ENCODE assay signal across 17 cellular contexts in the genomic region with DNA sequence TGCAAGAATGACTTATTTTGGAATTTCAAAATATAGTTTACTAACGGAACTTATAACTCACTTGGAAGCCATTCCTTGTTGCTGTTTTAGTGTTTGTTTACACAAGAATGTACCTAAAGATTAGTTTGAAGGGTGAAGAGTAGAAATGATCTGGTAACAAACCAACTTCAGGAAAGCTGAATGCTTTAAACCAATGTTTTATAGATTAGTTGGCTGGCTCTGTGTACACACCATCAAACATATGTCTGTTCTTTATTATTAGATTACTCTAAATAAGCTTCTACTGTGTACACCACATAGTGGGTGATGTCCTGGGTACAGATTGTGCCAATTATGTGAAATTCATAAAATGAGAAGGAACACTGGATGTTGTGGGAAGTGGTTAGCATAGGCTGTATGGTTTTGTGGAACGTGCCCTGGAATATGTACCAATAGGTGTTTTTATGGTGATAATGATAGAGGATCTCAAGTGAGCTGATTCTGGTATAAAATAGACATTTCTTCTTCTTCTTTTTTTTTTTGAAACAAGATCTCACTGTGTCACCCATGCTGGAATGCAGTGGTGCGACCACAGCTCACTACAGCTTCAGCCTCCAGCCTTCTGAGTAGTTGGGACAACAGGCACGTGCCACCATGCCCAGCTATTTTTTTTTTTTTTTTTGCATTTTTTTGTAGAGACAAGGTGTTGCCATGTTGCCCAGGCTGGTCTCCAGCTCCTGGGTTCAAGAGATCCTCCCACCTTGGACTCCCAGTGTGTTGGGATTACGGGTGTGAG.
"Had no signal": no experiment of that assay in that cellular context is flagged by ENCODE, and none has a peak within 500 bp of the region (broad histone marks: within the 10 kb centered on the region; RNA-seq: fewer than 3 reads in every experiment).

No MANE protein-coding gene starts in this region.

- H3K27me3 ChIP-seq: heart right ventricle, suprapubic skin had no signal

- H3K4me3 Mint-ChIP-seq: activated naive CD8-positive, alpha-beta T cell; activated T-cell treated with anti-CD3 and anti-CD28 coated beads, Interleukin-2, amount 50 U/mL, for 4 hours; memory B cell; nephron progenitor cell; T-helper 1 cell treated with Interleukin-12 subunit alpha and Interleukin-12 subunit beta and Interleukin-4 antibody, amounts not matched to agents 30 μg/mL and 1 μg/mL, for 36 hours; type B pancreatic cell had no signal

- H3K9me3 Mint-ChIP-seq: activated T-cell treated with anti-CD3 and anti-CD28 coated beads, Interleukin-2, amount 50 U/mL, for 4 hours; memory B cell; nephron progenitor cell; T-helper 1 cell treated with Interleukin-12 subunit alpha and Interleukin-12 subunit beta and Interleukin-4 antibody, amounts not matched to agents 30 μg/mL and 1 μg/mL, for 36 hours; type B pancreatic cell had no signal

- H3K27ac Mint-ChIP-seq: activated naive CD8-positive, alpha-beta T cell; memory B cell; nephron progenitor cell; T-helper 1 cell treated with Interleukin-12 subunit alpha and Interleukin-12 subunit beta and Interleukin-4 antibody, amounts not matched to agents 30 μg/mL and 1 μg/mL, for 36 hours; type B pancreatic cell had no signal

- ATAC-seq: activated CD4-positive, CD25-positive, alpha-beta regulatory T cell treated with anti-CD3 and anti-CD28 coated beads, Interleukin-2, amount 50 U/mL, for 24 hours; activated T-cell treated with anti-CD3 and anti-CD28 coated beads, Interleukin-2, amount 50 U/mL, for 4 hours; heart right ventricle; sciatic nerve; stimulated activated naive CD8-positive, alpha-beta T cell treated with anti-CD3 and anti-CD28 coated beads, Interleukin-15, Interleukin-2, amounts not matched to agents 100 U/mL and 50 U/mL, for 24 hours had no signal

- H3K27ac ChIP-seq: heart right ventricle, left ventricle myocardium inferior, psoas muscle, suprapubic skin had no signal

- DNase-seq: activated CD4-positive, alpha-beta T cell treated with anti-CD3 and anti-CD28 coated beads, Interleukin-2, amount 50 U/mL, for 48 hours; activated gamma-delta T cell; activated T-cell treated with anti-CD3 and anti-CD28 coated beads, Interleukin-2, amount 50 U/mL, for 4 hours; anterior cingulate cortex; heart right ventricle; kidney; left ventricle myocardium inferior; nephron progenitor cell; psoas muscle; stimulated activated naive CD8-positive, alpha-beta T cell treated with anti-CD3 and anti-CD28 coated beads, Interleukin-15, Interleukin-2, amounts not matched to agents 100 U/mL and 50 U/mL, for 24 hours had no signal

- H3K4me3 ChIP-seq: heart right ventricle, left ventricle myocardium inferior, psoas muscle, suprapubic skin had no signal

- H3K9me3 ChIP-seq: heart right ventricle, left ventricle myocardium inferior, psoas muscle, suprapubic skin had no signal

- H3K4me1 ChIP-seq: heart right ventricle, left ventricle myocardium inferior, psoas muscle, suprapubic skin had no signal

- H3K4me1 Mint-ChIP-seq: nephron progenitor cell had no signal

- H3K27me3 Mint-ChIP-seq: activated naive CD8-positive, alpha-beta T cell; memory B cell; type B pancreatic cell had no signal
